11 cellular contexts compared by ENCODE assay signal in the genomic region with DNA sequence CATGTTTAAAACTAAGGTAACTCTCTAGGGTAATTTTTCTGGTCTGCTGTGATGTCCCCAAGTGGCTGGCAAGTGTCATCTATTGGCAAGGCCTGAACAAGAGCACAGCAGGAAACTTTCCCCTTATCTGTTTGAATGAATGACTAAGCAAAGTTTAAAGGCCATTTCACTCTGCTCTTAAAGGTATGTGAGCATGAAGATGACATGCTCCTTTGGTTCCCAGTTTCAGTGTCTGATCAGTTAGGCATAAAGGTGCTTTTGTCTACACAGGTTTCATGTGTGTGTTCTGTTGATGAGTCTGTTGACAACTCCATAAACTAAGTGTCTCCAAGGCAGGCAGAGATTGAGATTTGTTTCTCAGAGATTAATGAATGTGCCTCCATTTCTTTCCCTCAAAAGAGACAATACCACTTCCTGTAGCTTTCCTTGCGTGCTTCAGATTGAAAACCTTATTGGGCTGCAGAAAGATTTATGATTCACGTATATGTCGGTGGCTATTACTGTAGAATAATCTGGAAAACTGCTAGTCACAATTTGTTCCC.
DNase-seq lines count a peak whose midpoint lies in the region; ATAC-seq and TF ChIP-seq lines count a peak whose summit lies in the region.
"Had no signal": no experiment of that assay in that cellular context is flagged by ENCODE, and none has a peak within 500 bp of the region (broad histone marks: within the 10 kb centered on the region; RNA-seq: fewer than 3 reads in every experiment).

No MANE protein-coding gene starts in this region.

- 88% methylated on average over 3 of the region's 3 CpGs for WGBS in right lobe of liver (ENCODE audit: insufficient coverage, low coverage, low lambda C conversion rate, missing lambda C conversion rate)

- TF ChIP-seq POLR2A in right lobe of liver (IDR thresholded peaks at IDR 0.05) (no peak), breast epithelium (IDR thresholded peaks at IDR 0.05) (no peak)

- ATAC-seq in GM18868 (IDR thresholded peaks at IDR 0.05; ENCODE audit: unreplicated experiment) (peak; percentile 98), HG02759 (IDR thresholded peaks at IDR 0.05; ENCODE audit: unreplicated experiment) (peak; percentile 90), right lobe of liver (peak; percentile 98 to 99 (median 99)), GM19324 (IDR thresholded peaks at IDR 0.05; ENCODE audit: low FRiP score, unreplicated experiment) (no peak)
- ATAC-seq: natural killer cell treated with Interleukin-12 subunit alpha and Interleukin-12 subunit beta and Interleukin-15 and Interleukin-18, amount 100 ng/mL, for 72 hours had no signal

- H3K4me1 ChIP-seq in right lobe of liver (peaks cover 0 to 15% (median 7%) of the 10 kb centered on the region in 4 donors), breast epithelium (no peaks in the 10 kb centered on the region)

- H3K36me3 ChIP-seq in right lobe of liver (no peaks in the 10 kb centered on the region), breast epithelium (no peaks in the 10 kb centered on the region)

- H3K9me3 ChIP-seq in right lobe of liver (no peaks in the 10 kb centered on the region), breast epithelium (peaks cover 0 to under 1% of the 10 kb centered on the region in 2 donors)

- H3K4me3 ChIP-seq in right lobe of liver (no peak overlapping the region), breast epithelium (no peak overlapping the region)

- H3K27ac ChIP-seq in right lobe of liver (peak overlapping the region in 2 of 3 donors; percentile 27 to 32), breast epithelium (no peak overlapping the region)

- intact Hi-C loops in right lobe of liver (cut with DNase I), result no loop called here
- intact Hi-C loops in breast epithelium (cut with DNase I; ENCODE audit: low total_unique reads), result no loop called here

- TF ChIP-seq CTCF in right lobe of liver (IDR thresholded peaks at IDR 0.05) (no peak), breast epithelium (IDR thresholded peaks at IDR 0.05) (no peak)

- no peaks in the 10 kb centered on the region for H3K27me3 ChIP-seq in right lobe of liver
- no peaks in the 10 kb centered on the region for H3K27me3 ChIP-seq in breast epithelium

- peak; percentile 73 for DNase-seq in NCI-H2227 treated with DMSO at 0.1 percent for 48 hours (lab: John Stamatoyannopoulos, UW)
- DNase-seq in right lobe of liver, result peak in 1 of 3 donors; percentile 68
- DNase-seq in NCI-H524 (lab: John Stamatoyannopoulos, UW), result no peak
- DNase-seq in breast epithelium (ENCODE audit: low spot score in 2 of 2), result no peak
- DNase-seq in GOT3 (lab: John Stamatoyannopoulos, UW), result no peak
- DNase-seq: activated CD8-positive, alpha-beta memory T cell treated with anti-CD3 and anti-CD28 coated beads, Interleukin-2, amount 50 U/mL, for 4 hours; NCI-H2171 had no signal

Comparison
In these comparisons a context has a peak if more than half of its experiments do, and no peak if none do; other contexts are left out.
1. H3K27ac ChIP-seq: peak in right lobe of liver (2 of 3); none in breast epithelium (0 of 2).